Comparison of ENCODE assay signal across 12 cellular contexts in genomic region chr12:124525927-124526692, GRCh38.
"Had no signal": no experiment of that assay in that cellular context is flagged by ENCODE, and none has a peak within 500 bp of the region (broad histone marks: within the 10 kb centered on the region; RNA-seq: fewer than 3 reads in every experiment).

No MANE protein-coding gene starts in this region.

- H3K27me3 Mint-ChIP-seq: activated naive CD4-positive, alpha-beta T cell treated with anti-CD3 and anti-CD28 coated beads, Interleukin-2, amount 10 ng/mL, durations not matched to agents 7 days and 5 days; activated T-helper 17 cell treated with anti-CD3 and anti-CD28 coated beads, Interleukin-2, amount 50 U/mL, for 72 hours; dendritic cell treated with granulocyte-macrophage colony-stimulating factor and Interleukin-4, amounts not matched to agents 40 ng/mL and 50 ng/mL, for 4 days had no signal

- ATAC-seq: activated T-helper 17 cell treated with anti-CD3 and anti-CD28 coated beads, Interleukin-2, amount 50 U/mL, for 72 hours; body of pancreas had no signal

- H3K4me1 Mint-ChIP-seq: activated naive CD4-positive, alpha-beta T cell treated with anti-CD3 and anti-CD28 coated beads, Interleukin-2, amount 10 ng/mL, durations not matched to agents 7 days and 5 days; endodermal cell had no signal

- H3K4me3 Mint-ChIP-seq: activated naive CD4-positive, alpha-beta T cell treated with anti-CD3 and anti-CD28 coated beads, Interleukin-2, amount 10 ng/mL, durations not matched to agents 7 days and 5 days; activated T-helper 17 cell treated with anti-CD3 and anti-CD28 coated beads, Interleukin-2, amount 50 U/mL, for 72 hours; dendritic cell treated with granulocyte-macrophage colony-stimulating factor and Interleukin-4, amounts not matched to agents 40 ng/mL and 50 ng/mL, for 4 days; endodermal cell; nephron had no signal

- H3K27ac ChIP-seq: body of pancreas, VCaP had no signal

- H3K36me3 ChIP-seq: adrenal gland, prostate gland had no signal

- H3K9me3 ChIP-seq: adrenal gland, body of pancreas, prostate gland, tibial nerve had no signal

- H3K4me3 ChIP-seq: adrenal gland, body of pancreas, prostate gland, tibial nerve had no signal

- H3K27ac Mint-ChIP-seq: activated naive CD4-positive, alpha-beta T cell treated with anti-CD3 and anti-CD28 coated beads, Interleukin-2, amount 10 ng/mL, durations not matched to agents 7 days and 5 days; activated T-helper 17 cell treated with anti-CD3 and anti-CD28 coated beads, Interleukin-2, amount 50 U/mL, for 72 hours; dendritic cell treated with granulocyte-macrophage colony-stimulating factor and Interleukin-4, amounts not matched to agents 40 ng/mL and 50 ng/mL, for 4 days; endodermal cell had no signal

- H3K27me3 ChIP-seq: adrenal gland, body of pancreas, tibial nerve had no signal

- H3K9me3 Mint-ChIP-seq: activated naive CD4-positive, alpha-beta T cell treated with anti-CD3 and anti-CD28 coated beads, Interleukin-2, amount 10 ng/mL, durations not matched to agents 7 days and 5 days; activated T-helper 17 cell treated with anti-CD3 and anti-CD28 coated beads, Interleukin-2, amount 50 U/mL, for 72 hours; dendritic cell treated with granulocyte-macrophage colony-stimulating factor and Interleukin-4, amounts not matched to agents 40 ng/mL and 50 ng/mL, for 4 days; nephron had no signal

- DNase-seq: activated CD4-positive, alpha-beta T cell treated with anti-CD3 and anti-CD28 coated beads for 48 hours; activated naive CD4-positive, alpha-beta T cell treated with anti-CD3 and anti-CD28 coated beads, Interleukin-2, amount 10 ng/mL, durations not matched to agents 7 days and 5 days; cerebellar nuclear complex; endodermal cell had no signal
